In the genomic region with DNA sequence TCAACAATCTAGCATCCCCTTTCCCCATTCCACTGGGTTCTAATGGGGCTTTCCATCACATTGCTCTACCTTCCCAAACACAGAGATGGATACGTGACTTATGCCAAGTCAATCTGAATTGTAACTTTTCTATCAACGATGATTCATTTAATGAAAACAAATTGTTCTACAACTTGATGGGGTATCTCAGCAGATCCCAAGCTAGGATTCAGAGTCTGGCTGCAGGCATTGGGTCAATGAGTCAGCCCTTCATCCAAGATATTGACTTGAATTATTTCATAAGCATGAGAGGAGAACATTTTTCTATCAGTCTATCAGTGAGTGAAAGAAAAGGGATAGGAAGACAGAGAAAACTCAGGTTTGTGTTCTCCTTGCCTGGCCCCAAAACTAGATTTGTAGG, we compare ENCODE assay signal across 25 cellular contexts. TPM values are rescaled to one million over a fixed set of nuclear protein-coding genes. Genes with fewer than 3 reads are reported as not detected.
"Had no signal": no experiment of that assay in that cellular context is flagged by ENCODE, and none has a peak within 500 bp of the region (broad histone marks: within the 10 kb centered on the region; RNA-seq: fewer than 3 reads in every experiment).

No MANE protein-coding gene starts in this region.

- H2AFZ ChIP-seq: hepatocyte had no signal

- H3K4me3 ChIP-seq: ascending aorta, hepatocyte, left lung, sigmoid colon, stomach, suprapubic skin, tibial nerve had no signal

- H3K27me3 ChIP-seq: ascending aorta, hepatocyte, left lung, sigmoid colon, stomach, suprapubic skin, tibial nerve had no signal

- DNase-seq: activated CD4-positive, alpha-beta T cell treated with anti-CD3 and anti-CD28 coated beads for 1 hour; activated CD4-positive, alpha-beta T cell treated with anti-CD3 and anti-CD28 coated beads, Interleukin-2, amount 50 U/mL, for 1 hour; activated CD8-positive, alpha-beta T cell treated with anti-CD3 and anti-CD28 coated beads, Interleukin-2, amount 10 ng/mL, durations not matched to agents 7 days and 5 days; activated gamma-delta T cell; erythroblast; glutamatergic neuron; immature natural killer cell; kidney glomerular epithelial cell; left lung; midbrain; natural killer cell; retina; sigmoid colon; stimulated activated CD4-positive, alpha-beta T cell treated with anti-CD3 and anti-CD28 coated beads, Interleukin-4, amount 100 ng/mL, for 4 hours; stomach had no signal

- H3K9me3 ChIP-seq: ascending aorta, left lung, sigmoid colon, stomach, suprapubic skin, tibial nerve had no signal

- H3K9me3 Mint-ChIP-seq: activated naive CD4-positive, alpha-beta T cell treated with anti-CD3 and anti-CD28 coated beads, Interleukin-2, amount 50 U/mL, for 24 hours; activated T-helper 1 cell treated with anti-CD3 and anti-CD28 coated beads, Interleukin-12 subunit alpha, Interleukin-12 subunit beta, Interleukin-2, Interleukin-4 antibody, amounts not matched to agents 30 ng/mL and 10 ng/mL and 1 ng/mL, durations not matched to agents 14 hours and 24 hours and 36 hours had no signal

- H3K36me3 ChIP-seq: ascending aorta, left lung, sigmoid colon, stomach, suprapubic skin, tibial nerve had no signal

- H3K27ac Mint-ChIP-seq: activated CD8-positive, alpha-beta T cell treated with anti-CD3 and anti-CD28 coated beads, Interleukin-2, amount 10 ng/mL, durations not matched to agents 7 days and 5 days; activated naive CD4-positive, alpha-beta T cell treated with anti-CD3 and anti-CD28 coated beads, Interleukin-2, amount 50 U/mL, for 24 hours; activated T-helper 1 cell treated with anti-CD3 and anti-CD28 coated beads, Interleukin-12 subunit alpha, Interleukin-12 subunit beta, Interleukin-2, Interleukin-4 antibody, amounts not matched to agents 30 ng/mL and 10 ng/mL and 1 ng/mL, durations not matched to agents 14 hours and 24 hours and 36 hours; immature natural killer cell; natural killer cell; progenitor cell of endocrine pancreas had no signal

- H3K27me3 Mint-ChIP-seq: progenitor cell of endocrine pancreas had no signal

- ATAC-seq: activated CD8-positive, alpha-beta T cell treated with anti-CD3 and anti-CD28 coated beads, Interleukin-2, amount 10 ng/mL, durations not matched to agents 7 days and 5 days; left lung; natural killer cell had no signal

- H3K79me2 ChIP-seq: hepatocyte had no signal

- H3K4me2 ChIP-seq: hepatocyte had no signal

- H3K4me3 Mint-ChIP-seq: activated CD8-positive, alpha-beta T cell treated with anti-CD3 and anti-CD28 coated beads, Interleukin-2, amount 10 ng/mL, durations not matched to agents 7 days and 5 days; activated naive CD4-positive, alpha-beta T cell treated with anti-CD3 and anti-CD28 coated beads, Interleukin-2, amount 50 U/mL, for 24 hours; activated T-helper 1 cell treated with anti-CD3 and anti-CD28 coated beads, Interleukin-12 subunit alpha, Interleukin-12 subunit beta, Interleukin-2, Interleukin-4 antibody, amounts not matched to agents 30 ng/mL and 10 ng/mL and 1 ng/mL, durations not matched to agents 14 hours and 24 hours and 36 hours; immature natural killer cell; natural killer cell had no signal

- H3K27ac ChIP-seq: ascending aorta, hepatocyte, left lung, sigmoid colon, stomach, suprapubic skin, tibial nerve had no signal

- H3K4me1 Mint-ChIP-seq: activated naive CD4-positive, alpha-beta T cell treated with anti-CD3 and anti-CD28 coated beads, Interleukin-2, amount 50 U/mL, for 24 hours; immature natural killer cell; natural killer cell had no signal

- H3K36me3 Mint-ChIP-seq: activated naive CD4-positive, alpha-beta T cell treated with anti-CD3 and anti-CD28 coated beads, Interleukin-2, amount 50 U/mL, for 24 hours; immature natural killer cell; natural killer cell had no signal

- H3K4me1 ChIP-seq: ascending aorta, left lung, sigmoid colon, suprapubic skin, tibial nerve had no signal

RNA-seq across cellular contexts. Expression of gene HPGDS, which starts 15.0 kb away (rescaled TPM):
- total RNA-seq: activated CD8-positive, alpha-beta T cell treated with anti-CD3 and anti-CD28 coated beads, Interleukin-2, amount 10 ng/mL, durations not matched to agents 7 days and 5 days; activated T-helper 1 cell treated with anti-CD3 and anti-CD28 coated beads, Interleukin-12 subunit alpha, Interleukin-12 subunit beta, Interleukin-2, Interleukin-4 antibody, amounts not matched to agents 30 ng/mL and 10 ng/mL and 1 ng/mL, durations not matched to agents 14 hours and 24 hours and 36 hours; ascending aorta; fibroblast of lung; lung microvascular endothelial cell; osteocyte; progenitor cell of endocrine pancreas had no signal
- polyA plus RNA-seq: fibroblast of lung had no signal
